ENCODE assay signal across 24 cellular contexts in genomic region chr17:19417611-19418010, GRCh38. TPM values are rescaled to one million over a fixed set of nuclear protein-coding genes. Genes with fewer than 3 reads are reported as not detected.
"Had no signal": no experiment of that assay in that cellular context is flagged by ENCODE, and none has a peak within 500 bp of the region (broad histone marks: within the 10 kb centered on the region; RNA-seq: fewer than 3 reads in every experiment).

No MANE protein-coding gene starts in this region.

- H3K9me3 ChIP-seq: adrenal gland, mucosa of descending colon, ovary, psoas muscle, stomach had no signal

- H2AFZ ChIP-seq: neural progenitor cell had no signal

- DNase-seq: activated CD4-positive, alpha-beta T cell treated with anti-CD3 and anti-CD28 coated beads, Interleukin-2, amount 50 U/mL, for 4 hours; activated gamma-delta T cell; activated T-cell treated with anti-CD3 and anti-CD28 coated beads, Interleukin-2, amount 50 U/mL, for 72 hours; adrenal gland; foreskin keratinocyte; glutamatergic neuron; hypothalamus; mucosa of descending colon; naive B cell; ovary; psoas muscle; stimulated activated CD4-positive, alpha-beta T cell treated with anti-CD3 and anti-CD28 coated beads, Interleukin-4, amount 100 ng/mL, for 1 hour; stomach; WERI-Rb-1 had no signal

- H3K27ac ChIP-seq: adrenal gland, cardiac muscle cell, foreskin keratinocyte, neural progenitor cell, ovary, psoas muscle, skin epidermis, WERI-Rb-1 had no signal

- H3K4me1 Mint-ChIP-seq: naive B cell, neural progenitor cell had no signal

- H3K36me3 Mint-ChIP-seq: activated naive CD4-positive, alpha-beta T cell treated with anti-CD3 and anti-CD28 coated beads, Interleukin-2, amount 50 U/mL, for 72 hours; naive B cell; neural progenitor cell; type B pancreatic cell had no signal

- H3K36me3 ChIP-seq: adrenal gland, cardiac muscle cell, neural progenitor cell, ovary, stomach, WERI-Rb-1 had no signal

- H3K27ac Mint-ChIP-seq: activated naive CD4-positive, alpha-beta T cell treated with anti-CD3 and anti-CD28 coated beads, Interleukin-2, amount 50 U/mL, for 72 hours; activated T-cell treated with anti-CD3 and anti-CD28 coated beads, Interleukin-2, amount 50 U/mL, for 72 hours; neural progenitor cell; type B pancreatic cell had no signal

- H3K4me3 ChIP-seq: adrenal gland, cardiac muscle cell, lung, mucosa of descending colon, neural progenitor cell, ovary, psoas muscle, skin epidermis, stomach had no signal

- H3K9me3 Mint-ChIP-seq: activated naive CD4-positive, alpha-beta T cell treated with anti-CD3 and anti-CD28 coated beads, Interleukin-2, amount 50 U/mL, for 72 hours; activated T-cell treated with anti-CD3 and anti-CD28 coated beads, Interleukin-2, amount 50 U/mL, for 72 hours; naive B cell; neural progenitor cell; type B pancreatic cell had no signal

- H3K4me1 ChIP-seq: adrenal gland, foreskin keratinocyte, neural progenitor cell, psoas muscle had no signal

- H3K4me3 Mint-ChIP-seq: activated T-cell treated with anti-CD3 and anti-CD28 coated beads, Interleukin-2, amount 50 U/mL, for 72 hours; naive B cell; neural progenitor cell; type B pancreatic cell had no signal

- H3K9ac ChIP-seq: neural progenitor cell had no signal

- H3K4me2 ChIP-seq: neural progenitor cell had no signal

- ATAC-seq: foreskin keratinocyte had no signal

- H3K27me3 ChIP-seq: adrenal gland, cardiac muscle cell, neural progenitor cell, ovary had no signal

RNA-seq across cellular contexts. Expression of gene MFAP4, which starts 30.6 kb away (rescaled TPM):
- total RNA-seq: activated CD8-positive, alpha-beta memory T cell treated with anti-CD3 and anti-CD28 coated beads for 36 hours; activated naive CD4-positive, alpha-beta T cell treated with anti-CD3 and anti-CD28 coated beads, Interleukin-2, amount 50 U/mL, for 72 hours; epithelial cell of proximal tubule; foreskin keratinocyte; T-helper 2 cell treated with Interferon-gamma antibody and Interleukin-4, amounts not matched to agents 100 ng/mL and 5 ng/mL, for 36 hours had no signal
- polyA plus RNA-seq: foreskin keratinocyte, keratinocyte had no signal
